2 cellular contexts compared by ENCODE assay signal in the genomic region with DNA sequence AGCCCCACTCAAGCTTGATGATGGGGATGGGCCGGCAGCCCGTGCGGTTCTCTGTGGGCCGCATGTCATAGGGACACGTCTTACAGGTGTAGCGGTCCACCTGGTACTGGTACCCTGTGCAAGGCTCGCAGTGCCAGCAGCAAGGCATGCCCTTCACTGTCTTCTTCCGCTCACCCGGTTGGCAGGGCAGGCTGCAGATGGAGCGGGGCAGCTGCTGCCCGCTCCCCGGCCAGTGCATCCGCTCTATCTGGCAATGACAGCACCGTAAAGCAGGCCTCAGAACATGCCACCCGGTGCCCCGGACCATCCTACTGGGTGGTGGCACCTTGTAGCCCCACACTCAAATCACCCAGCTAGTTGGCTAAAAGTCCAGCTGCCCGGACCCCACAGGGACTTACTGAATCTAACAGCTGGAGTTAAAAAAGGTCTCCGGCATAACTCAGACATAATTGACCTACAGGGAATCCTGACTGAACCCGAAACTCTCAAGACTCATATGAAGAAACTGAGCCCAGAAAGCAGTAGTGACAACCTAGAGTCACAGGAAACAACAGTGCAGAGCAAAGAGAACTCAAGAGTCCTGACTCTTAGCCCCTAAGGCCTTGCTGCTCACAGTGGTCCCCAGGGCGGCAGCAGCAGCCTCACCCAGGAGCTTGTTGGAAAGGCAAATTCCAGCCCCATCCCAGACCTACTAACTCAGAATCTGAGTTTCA.
TF ChIP-seq lines count a peak whose summit lies in the region.

No MANE protein-coding gene starts in this region.

TF ChIP-seq in HepG2, 621 proteins besides CTCF, POLR2A, EP300 and RAD21 (continued from another document):
- TF ChIP-seq, protein P1, sequence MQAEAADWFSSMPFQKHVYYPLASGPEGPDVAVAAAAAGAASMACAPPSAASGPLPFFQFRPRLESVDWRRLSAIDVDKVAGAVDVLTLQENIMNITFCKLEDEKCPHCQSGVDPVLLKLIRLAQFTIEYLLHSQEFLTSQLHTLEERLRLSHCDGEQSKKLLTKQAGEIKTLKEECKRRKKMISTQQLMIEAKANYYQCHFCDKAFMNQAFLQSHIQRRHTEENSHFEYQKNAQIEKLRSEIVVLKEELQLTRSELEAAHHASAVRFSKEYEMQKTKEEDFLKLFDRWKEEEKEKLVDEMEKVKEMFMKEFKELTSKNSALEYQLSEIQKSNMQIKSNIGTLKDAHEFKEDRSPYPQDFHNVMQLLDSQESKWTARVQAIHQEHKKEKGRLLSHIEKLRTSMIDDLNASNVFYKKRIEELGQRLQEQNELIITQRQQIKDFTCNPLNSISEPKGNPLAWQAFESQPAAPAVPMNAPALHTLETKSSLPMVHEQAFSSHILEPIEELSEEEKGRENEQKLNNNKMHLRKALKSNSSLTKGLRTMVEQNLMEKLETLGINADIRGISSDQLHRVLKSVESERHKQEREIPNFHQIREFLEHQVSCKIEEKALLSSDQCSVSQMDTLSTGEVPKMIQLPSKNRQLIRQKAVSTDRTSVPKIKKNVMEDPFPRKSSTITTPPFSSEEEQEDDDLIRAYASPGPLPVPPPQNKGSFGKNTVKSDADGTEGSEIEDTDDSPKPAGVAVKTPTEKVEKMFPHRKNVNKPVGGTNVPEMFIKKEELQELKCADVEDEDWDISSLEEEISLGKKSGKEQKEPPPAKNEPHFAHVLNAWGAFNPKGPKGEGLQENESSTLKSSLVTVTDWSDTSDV (CRISPR knock-in tag; IDR thresholded peaks at IDR 0.05), result no peak

TF ChIP-seq in GM12878, 131 proteins besides CTCF, POLR2A, EP300 and RAD21 (continued from another document and continues in another):
- TF ChIP-seq NR2C2 (IDR thresholded peaks at IDR 0.05; ENCODE audit: borderline replicate concordance, control insufficient read depth, insufficient read length, low read depth) (no peak), KAT2A (conservative IDR thresholded peaks at IDR 0.05; ENCODE audit: control insufficient read depth, low read depth, low read length) (no peak), MXI1 (IDR thresholded peaks at IDR 0.05; ENCODE audit: low read depth, low read length) (no peak), SMAD1 (IDR thresholded peaks at IDR 0.05; ENCODE audit: low read depth, partially characterized antibody) (no peak), TCF7 (IDR thresholded peaks at IDR 0.05; ENCODE audit: borderline replicate concordance) (no peak), IKZF1 (conservative IDR thresholded peaks at IDR 0.05) (no peak), HDAC2 (IDR thresholded peaks at IDR 0.05) (no peak), CEBPB (IDR thresholded peaks at IDR 0.05; ENCODE audit: borderline replicate concordance in 1 of 2, low read depth in 2 of 2, low read length in 2 of 2) (no peak), LARP7 (IDR thresholded peaks at IDR 0.05) (no peak), ZNF622 (IDR thresholded peaks at IDR 0.05) (no peak), NR2F1 (conservative IDR thresholded peaks at IDR 0.05) (no peak), NFYA (IDR thresholded peaks at IDR 0.05; ENCODE audit: borderline replicate concordance, low read depth, low read length) (no peak), TCF12 (IDR thresholded peaks at IDR 0.05; ENCODE audit: low read depth, low read length) (0 out of 2 replicates have a peak, but pooled peaks have one; percentile 17), IRF4 (IDR thresholded peaks at IDR 0.05; ENCODE audit: low read depth, low read length) (peak; percentile 76; the same call in 1 of the 2 replicates), KDM1A (IDR thresholded peaks at IDR 0.05; ENCODE audit: borderline replicate concordance) (no peak), RUNX3 (IDR thresholded peaks at IDR 0.05; ENCODE audit: low read length) (peak; percentile 18; the same call in 1 of the 2 replicates), BCL11A (IDR thresholded peaks at IDR 0.05; ENCODE audit: low read depth, low read length) (peak; percentile 36; the same call in 1 of the 2 replicates), HDAC6 (IDR thresholded peaks at IDR 0.05; ENCODE audit: unreplicated experiment) (no peak), TARDBP (IDR thresholded peaks at IDR 0.05; ENCODE audit: borderline replicate concordance) (no peak), DPF2 (IDR thresholded peaks at IDR 0.05) (no peak), YY1 (IDR thresholded peaks at IDR 0.05; ENCODE audit: low read depth, low read length) (no peak), RBBP5 (conservative IDR thresholded peaks at IDR 0.05) (no peak), EZH2 (IDR thresholded peaks at IDR 0.05; ENCODE audit: borderline replicate concordance, control insufficient read depth, low read depth, low read length) (no peak), NBN (IDR thresholded peaks at IDR 0.05) (no peak), NFXL1 (IDR thresholded peaks at IDR 0.05; ENCODE audit: borderline replicate concordance) (no peak), NR2C1 (IDR thresholded peaks at IDR 0.05) (no peak), RB1 (IDR thresholded peaks at IDR 0.05; ENCODE audit: borderline replicate concordance) (no peak)
- TF ChIP-seq, protein P2, sequence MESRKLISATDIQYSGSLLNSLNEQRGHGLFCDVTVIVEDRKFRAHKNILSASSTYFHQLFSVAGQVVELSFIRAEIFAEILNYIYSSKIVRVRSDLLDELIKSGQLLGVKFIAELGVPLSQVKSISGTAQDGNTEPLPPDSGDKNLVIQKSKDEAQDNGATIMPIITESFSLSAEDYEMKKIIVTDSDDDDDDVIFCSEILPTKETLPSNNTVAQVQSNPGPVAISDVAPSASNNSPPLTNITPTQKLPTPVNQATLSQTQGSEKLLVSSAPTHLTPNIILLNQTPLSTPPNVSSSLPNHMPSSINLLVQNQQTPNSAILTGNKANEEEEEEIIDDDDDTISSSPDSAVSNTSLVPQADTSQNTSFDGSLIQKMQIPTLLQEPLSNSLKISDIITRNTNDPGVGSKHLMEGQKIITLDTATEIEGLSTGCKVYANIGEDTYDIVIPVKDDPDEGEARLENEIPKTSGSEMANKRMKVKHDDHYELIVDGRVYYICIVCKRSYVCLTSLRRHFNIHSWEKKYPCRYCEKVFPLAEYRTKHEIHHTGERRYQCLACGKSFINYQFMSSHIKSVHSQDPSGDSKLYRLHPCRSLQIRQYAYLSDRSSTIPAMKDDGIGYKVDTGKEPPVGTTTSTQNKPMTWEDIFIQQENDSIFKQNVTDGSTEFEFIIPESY (IDR thresholded peaks at IDR 0.05), result no peak
- TF ChIP-seq, protein P3, sequence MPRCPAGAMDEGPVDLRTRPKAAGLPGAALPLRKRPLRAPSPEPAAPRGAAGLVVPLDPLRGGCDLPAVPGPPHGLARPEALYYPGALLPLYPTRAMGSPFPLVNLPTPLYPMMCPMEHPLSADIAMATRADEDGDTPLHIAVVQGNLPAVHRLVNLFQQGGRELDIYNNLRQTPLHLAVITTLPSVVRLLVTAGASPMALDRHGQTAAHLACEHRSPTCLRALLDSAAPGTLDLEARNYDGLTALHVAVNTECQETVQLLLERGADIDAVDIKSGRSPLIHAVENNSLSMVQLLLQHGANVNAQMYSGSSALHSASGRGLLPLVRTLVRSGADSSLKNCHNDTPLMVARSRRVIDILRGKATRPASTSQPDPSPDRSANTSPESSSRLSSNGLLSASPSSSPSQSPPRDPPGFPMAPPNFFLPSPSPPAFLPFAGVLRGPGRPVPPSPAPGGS (IDR thresholded peaks at IDR 0.05; ENCODE audit: borderline replicate concordance, insufficient read depth, low read depth, low read length, poor library complexity, severe bottlenecking), result no peak
- TF ChIP-seq, protein P4, sequence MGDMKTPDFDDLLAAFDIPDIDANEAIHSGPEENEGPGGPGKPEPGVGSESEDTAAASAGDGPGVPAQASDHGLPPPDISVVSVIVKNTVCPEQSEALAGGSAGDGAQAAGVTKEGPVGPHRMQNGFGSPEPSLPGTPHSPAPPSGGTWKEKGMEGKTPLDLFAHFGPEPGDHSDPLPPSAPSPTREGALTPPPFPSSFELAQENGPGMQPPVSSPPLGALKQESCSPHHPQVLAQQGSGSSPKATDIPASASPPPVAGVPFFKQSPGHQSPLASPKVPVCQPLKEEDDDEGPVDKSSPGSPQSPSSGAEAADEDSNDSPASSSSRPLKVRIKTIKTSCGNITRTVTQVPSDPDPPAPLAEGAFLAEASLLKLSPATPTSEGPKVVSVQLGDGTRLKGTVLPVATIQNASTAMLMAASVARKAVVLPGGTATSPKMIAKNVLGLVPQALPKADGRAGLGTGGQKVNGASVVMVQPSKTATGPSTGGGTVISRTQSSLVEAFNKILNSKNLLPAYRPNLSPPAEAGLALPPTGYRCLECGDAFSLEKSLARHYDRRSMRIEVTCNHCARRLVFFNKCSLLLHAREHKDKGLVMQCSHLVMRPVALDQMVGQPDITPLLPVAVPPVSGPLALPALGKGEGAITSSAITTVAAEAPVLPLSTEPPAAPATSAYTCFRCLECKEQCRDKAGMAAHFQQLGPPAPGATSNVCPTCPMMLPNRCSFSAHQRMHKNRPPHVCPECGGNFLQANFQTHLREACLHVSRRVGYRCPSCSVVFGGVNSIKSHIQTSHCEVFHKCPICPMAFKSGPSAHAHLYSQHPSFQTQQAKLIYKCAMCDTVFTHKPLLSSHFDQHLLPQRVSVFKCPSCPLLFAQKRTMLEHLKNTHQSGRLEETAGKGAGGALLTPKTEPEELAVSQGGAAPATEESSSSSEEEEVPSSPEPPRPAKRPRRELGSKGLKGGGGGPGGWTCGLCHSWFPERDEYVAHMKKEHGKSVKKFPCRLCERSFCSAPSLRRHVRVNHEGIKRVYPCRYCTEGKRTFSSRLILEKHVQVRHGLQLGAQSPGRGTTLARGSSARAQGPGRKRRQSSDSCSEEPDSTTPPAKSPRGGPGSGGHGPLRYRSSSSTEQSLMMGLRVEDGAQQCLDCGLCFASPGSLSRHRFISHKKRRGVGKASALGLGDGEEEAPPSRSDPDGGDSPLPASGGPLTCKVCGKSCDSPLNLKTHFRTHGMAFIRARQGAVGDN (IDR thresholded peaks at IDR 0.05), result no peak
- TF ChIP-seq, protein P5, sequence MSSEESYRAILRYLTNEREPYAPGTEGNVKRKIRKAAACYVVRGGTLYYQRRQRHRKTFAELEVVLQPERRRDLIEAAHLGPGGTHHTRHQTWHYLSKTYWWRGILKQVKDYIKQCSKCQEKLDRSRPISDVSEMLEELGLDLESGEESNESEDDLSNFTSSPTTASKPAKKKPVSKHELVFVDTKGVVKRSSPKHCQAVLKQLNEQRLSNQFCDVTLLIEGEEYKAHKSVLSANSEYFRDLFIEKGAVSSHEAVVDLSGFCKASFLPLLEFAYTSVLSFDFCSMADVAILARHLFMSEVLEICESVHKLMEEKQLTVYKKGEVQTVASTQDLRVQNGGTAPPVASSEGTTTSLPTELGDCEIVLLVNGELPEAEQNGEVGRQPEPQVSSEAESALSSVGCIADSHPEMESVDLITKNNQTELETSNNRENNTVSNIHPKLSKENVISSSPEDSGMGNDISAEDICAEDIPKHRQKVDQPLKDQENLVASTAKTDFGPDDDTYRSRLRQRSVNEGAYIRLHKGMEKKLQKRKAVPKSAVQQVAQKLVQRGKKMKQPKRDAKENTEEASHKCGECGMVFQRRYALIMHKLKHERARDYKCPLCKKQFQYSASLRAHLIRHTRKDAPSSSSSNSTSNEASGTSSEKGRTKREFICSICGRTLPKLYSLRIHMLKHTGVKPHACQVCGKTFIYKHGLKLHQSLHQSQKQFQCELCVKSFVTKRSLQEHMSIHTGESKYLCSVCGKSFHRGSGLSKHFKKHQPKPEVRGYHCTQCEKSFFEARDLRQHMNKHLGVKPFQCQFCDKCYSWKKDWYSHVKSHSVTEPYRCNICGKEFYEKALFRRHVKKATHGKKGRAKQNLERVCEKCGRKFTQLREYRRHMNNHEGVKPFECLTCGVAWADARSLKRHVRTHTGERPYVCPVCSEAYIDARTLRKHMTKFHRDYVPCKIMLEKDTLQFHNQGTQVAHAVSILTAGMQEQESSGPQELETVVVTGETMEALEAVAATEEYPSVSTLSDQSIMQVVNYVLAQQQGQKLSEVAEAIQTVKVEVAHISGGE (CRISPR knock-in tag; IDR thresholded peaks at IDR 0.05), result no peak
- TF ChIP-seq, protein P6, sequence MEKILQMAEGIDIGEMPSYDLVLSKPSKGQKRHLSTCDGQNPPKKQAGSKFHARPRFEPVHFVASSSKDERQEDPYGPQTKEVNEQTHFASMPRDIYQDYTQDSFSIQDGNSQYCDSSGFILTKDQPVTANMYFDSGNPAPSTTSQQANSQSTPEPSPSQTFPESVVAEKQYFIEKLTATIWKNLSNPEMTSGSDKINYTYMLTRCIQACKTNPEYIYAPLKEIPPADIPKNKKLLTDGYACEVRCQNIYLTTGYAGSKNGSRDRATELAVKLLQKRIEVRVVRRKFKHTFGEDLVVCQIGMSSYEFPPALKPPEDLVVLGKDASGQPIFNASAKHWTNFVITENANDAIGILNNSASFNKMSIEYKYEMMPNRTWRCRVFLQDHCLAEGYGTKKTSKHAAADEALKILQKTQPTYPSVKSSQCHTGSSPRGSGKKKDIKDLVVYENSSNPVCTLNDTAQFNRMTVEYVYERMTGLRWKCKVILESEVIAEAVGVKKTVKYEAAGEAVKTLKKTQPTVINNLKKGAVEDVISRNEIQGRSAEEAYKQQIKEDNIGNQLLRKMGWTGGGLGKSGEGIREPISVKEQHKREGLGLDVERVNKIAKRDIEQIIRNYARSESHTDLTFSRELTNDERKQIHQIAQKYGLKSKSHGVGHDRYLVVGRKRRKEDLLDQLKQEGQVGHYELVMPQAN (conservative IDR thresholded peaks at IDR 0.05), result no peak
- TF ChIP-seq, protein P7, sequence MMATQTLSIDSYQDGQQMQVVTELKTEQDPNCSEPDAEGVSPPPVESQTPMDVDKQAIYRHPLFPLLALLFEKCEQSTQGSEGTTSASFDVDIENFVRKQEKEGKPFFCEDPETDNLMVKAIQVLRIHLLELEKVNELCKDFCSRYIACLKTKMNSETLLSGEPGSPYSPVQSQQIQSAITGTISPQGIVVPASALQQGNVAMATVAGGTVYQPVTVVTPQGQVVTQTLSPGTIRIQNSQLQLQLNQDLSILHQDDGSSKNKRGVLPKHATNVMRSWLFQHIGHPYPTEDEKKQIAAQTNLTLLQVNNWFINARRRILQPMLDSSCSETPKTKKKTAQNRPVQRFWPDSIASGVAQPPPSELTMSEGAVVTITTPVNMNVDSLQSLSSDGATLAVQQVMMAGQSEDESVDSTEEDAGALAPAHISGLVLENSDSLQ (IDR thresholded peaks at IDR 0.05), result no peak
- TF ChIP-seq, protein P8, sequence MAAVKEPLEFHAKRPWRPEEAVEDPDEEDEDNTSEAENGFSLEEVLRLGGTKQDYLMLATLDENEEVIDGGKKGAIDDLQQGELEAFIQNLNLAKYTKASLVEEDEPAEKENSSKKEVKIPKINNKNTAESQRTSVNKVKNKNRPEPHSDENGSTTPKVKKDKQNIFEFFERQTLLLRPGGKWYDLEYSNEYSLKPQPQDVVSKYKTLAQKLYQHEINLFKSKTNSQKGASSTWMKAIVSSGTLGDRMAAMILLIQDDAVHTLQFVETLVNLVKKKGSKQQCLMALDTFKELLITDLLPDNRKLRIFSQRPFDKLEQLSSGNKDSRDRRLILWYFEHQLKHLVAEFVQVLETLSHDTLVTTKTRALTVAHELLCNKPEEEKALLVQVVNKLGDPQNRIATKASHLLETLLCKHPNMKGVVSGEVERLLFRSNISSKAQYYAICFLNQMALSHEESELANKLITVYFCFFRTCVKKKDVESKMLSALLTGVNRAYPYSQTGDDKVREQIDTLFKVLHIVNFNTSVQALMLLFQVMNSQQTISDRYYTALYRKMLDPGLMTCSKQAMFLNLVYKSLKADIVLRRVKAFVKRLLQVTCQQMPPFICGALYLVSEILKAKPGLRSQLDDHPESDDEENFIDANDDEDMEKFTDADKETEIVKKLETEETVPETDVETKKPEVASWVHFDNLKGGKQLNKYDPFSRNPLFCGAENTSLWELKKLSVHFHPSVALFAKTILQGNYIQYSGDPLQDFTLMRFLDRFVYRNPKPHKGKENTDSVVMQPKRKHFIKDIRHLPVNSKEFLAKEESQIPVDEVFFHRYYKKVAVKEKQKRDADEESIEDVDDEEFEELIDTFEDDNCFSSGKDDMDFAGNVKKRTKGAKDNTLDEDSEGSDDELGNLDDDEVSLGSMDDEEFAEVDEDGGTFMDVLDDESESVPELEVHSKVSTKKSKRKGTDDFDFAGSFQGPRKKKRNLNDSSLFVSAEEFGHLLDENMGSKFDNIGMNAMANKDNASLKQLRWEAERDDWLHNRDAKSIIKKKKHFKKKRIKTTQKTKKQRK (IDR thresholded peaks at IDR 0.05; ENCODE audit: low read depth, low read length), result no peak
